8 cellular contexts compared by ENCODE assay signal in genomic region chr3:120596116-120596852, GRCh38. TPM values are rescaled to one million over a fixed set of nuclear protein-coding genes. Genes with fewer than 3 reads are reported as not detected.
DNase-seq lines count a peak whose midpoint lies in the region; ATAC-seq and TF ChIP-seq lines count a peak whose summit lies in the region.

TSS of gene NDUFB4 (plus strand) at chr3:120596336. CDS start at chr3:120596360, 24 bp downstream.

- POLR2A ChIA-PET in RWPE1 (lab: Yijun Ruan, JAX; ENCODE audit: low non-redundant PET): interaction anchor here (0.6 to 1.0 kb wide), 2 partner anchors 38 to 197 kb away, joined by 3 to 5 read pairs; no protein-coding TSS in a partner anchor

- H3K4me3 ChIP-seq in LNCaP clone FGC (ENCODE audit: low read depth, low read length): peak within 1 kb of the TSS; percentile 81

- no peaks in the 10 kb centered on the region for H3K27me3 Mint-ChIP-seq in activated T-helper 17 cell treated with anti-CD3 and anti-CD28 coated beads, Interleukin-2, amount 50 U/mL, for 72 hours
- peaks cover 0 to 6% (median 6%) of the 10 kb centered on the region in 3 donors for H3K27me3 Mint-ChIP-seq in naive B cell
- no peaks in the 10 kb centered on the region for H3K27me3 Mint-ChIP-seq in stimulated activated memory B cell treated with anti-CD40 and anti-IgM and Interleukin-4, amounts not matched to agents 10 μg/mL and 1 μg/mL and 100 μg/mL, for 72 hours

- H3K27ac ChIP-seq in RWPE1: peak within 1 kb of the TSS; percentile 80

- no peaks in the 10 kb centered on the region for H3K36me3 Mint-ChIP-seq in activated T-helper 17 cell treated with anti-CD3 and anti-CD28 coated beads, Interleukin-2, amount 50 U/mL, for 72 hours (ENCODE audit: low read depth)
- peaks cover 0 to 9% of the 10 kb centered on the region in 2 donors for H3K36me3 Mint-ChIP-seq in naive B cell
- peaks cover 1% of the 10 kb centered on the region for H3K36me3 Mint-ChIP-seq in stimulated activated memory B cell treated with anti-CD40 and anti-IgM and Interleukin-4, amounts not matched to agents 10 μg/mL and 1 μg/mL and 100 μg/mL, for 72 hours

- no peaks in the 10 kb centered on the region for H3K9me3 Mint-ChIP-seq in activated T-helper 17 cell treated with anti-CD3 and anti-CD28 coated beads, Interleukin-2, amount 50 U/mL, for 72 hours
- H3K9me3 Mint-ChIP-seq in naive B cell: no peaks in the 10 kb centered on the region
- H3K9me3 Mint-ChIP-seq in stimulated activated memory B cell treated with anti-CD40 and anti-IgM and Interleukin-4, amounts not matched to agents 10 μg/mL and 1 μg/mL and 100 μg/mL, for 72 hours: no peaks in the 10 kb centered on the region

- TF ChIP-seq CTCF in LNCaP clone FGC (IDR thresholded peaks at IDR 0.05; ENCODE audit: control insufficient read depth, extremely low read depth, insufficient read depth) (no peak), RWPE1 (conservative IDR thresholded peaks at IDR 0.05; ENCODE audit: low read depth) (no peak)

- DNase-seq in Daoy (ENCODE audit: low read depth) (peak; percentile 99), GOT3 (lab: John Stamatoyannopoulos, UW) (peak; percentile 89), LNCaP clone FGC (ENCODE audit: low read depth) (peak; percentile 96), RWPE1 (ENCODE audit: low spot score) (peak; percentile 98), fibroblast of gingiva (ENCODE audit: low read depth) (peak; percentile 98), naive B cell (peak; percentile 89)

- no peak within 1 kb of the TSS for H3K4me3 Mint-ChIP-seq in activated T-helper 17 cell treated with anti-CD3 and anti-CD28 coated beads, Interleukin-2, amount 50 U/mL, for 72 hours
- peak within 1 kb of the TSS in 7 of 8 donors; percentile 88 to 99 (median 97) for H3K4me3 Mint-ChIP-seq in naive B cell
- peak within 1 kb of the TSS; percentile 82 for H3K4me3 Mint-ChIP-seq in stimulated activated memory B cell treated with anti-CD40 and anti-IgM and Interleukin-4, amounts not matched to agents 10 μg/mL and 1 μg/mL and 100 μg/mL, for 72 hours

- peaks cover 10% of the 10 kb centered on the region for H3K4me1 Mint-ChIP-seq in activated T-helper 17 cell treated with anti-CD3 and anti-CD28 coated beads, Interleukin-2, amount 50 U/mL, for 72 hours
- peaks cover 7 to 12% (median 8%) of the 10 kb centered on the region in 3 donors for H3K4me1 Mint-ChIP-seq in naive B cell
- H3K4me1 Mint-ChIP-seq in stimulated activated memory B cell treated with anti-CD40 and anti-IgM and Interleukin-4, amounts not matched to agents 10 μg/mL and 1 μg/mL and 100 μg/mL, for 72 hours: peaks cover 6% of the 10 kb centered on the region

- ATAC-seq in activated T-helper 17 cell treated with anti-CD3 and anti-CD28 coated beads, Interleukin-2, amount 50 U/mL, for 72 hours (replicated peaks): peak; percentile 92
- ATAC-seq in naive B cell (ENCODE audit: low read depth in 2 of 2): peak; percentile 92 to 93
- peak; percentile 99 for ATAC-seq in stimulated activated memory B cell treated with anti-CD40 and anti-IgM and Interleukin-4, amounts not matched to agents 10 μg/mL and 1 μg/mL and 100 μg/mL, for 72 hours

- CTCF ChIA-PET in RWPE1 (lab: Yijun Ruan, JAX): interaction anchor here (1.1 to 1.2 kb wide), 2 partner anchors 35 to 37 kb away, joined by 3 to 4 read pairs; no protein-coding TSS in a partner anchor

- H3K27ac Mint-ChIP-seq in activated T-helper 17 cell treated with anti-CD3 and anti-CD28 coated beads, Interleukin-2, amount 50 U/mL, for 72 hours: no peak within 1 kb of the TSS
- peak within 1 kb of the TSS; percentile 93 to 99 (median 98) for H3K27ac Mint-ChIP-seq in naive B cell
- H3K27ac Mint-ChIP-seq in stimulated activated memory B cell treated with anti-CD40 and anti-IgM and Interleukin-4, amounts not matched to agents 10 μg/mL and 1 μg/mL and 100 μg/mL, for 72 hours: no peak within 1 kb of the TSS

RNA-seq across cellular contexts. Expression of gene NDUFB4, which starts in this region (rescaled TPM):
- total RNA-seq in Daoy (2014; rRNA removed; shearing (Covaris generic)): 120 and 124 TPM in 2 replicates
- total RNA-seq in activated T-helper 17 cell treated with anti-CD3 and anti-CD28 coated beads, Interleukin-2, amount 50 U/mL, for 72 hours: 100 to 1,000 TPM; 149 to 229 TPM
- polyA plus RNA-seq in naive B cell (ENCODE audit: low read depth in 6 of 6): 100 to 1,000 TPM; 192 to 261 (median 230) TPM

Comparison
In these comparisons a context has a peak if more than half of its experiments do, and no peak if none do; other contexts are left out.
1. Peak in every context shown above with its lines: DNase-seq, ATAC-seq, H3K4me3 ChIP-seq and H3K27ac ChIP-seq.
2. H3K27ac Mint-ChIP-seq: peak in naive B cell (6 of 6); none in activated T-helper 17 cell treated with anti-CD3 and anti-CD28 coated beads, Interleukin-2, amount 50 U/mL, for 72 hours (single experiment) and stimulated activated memory B cell treated with anti-CD40 and anti-IgM and Interleukin-4, amounts not matched to agents 10 μg/mL and 1 μg/mL and 100 μg/mL, for 72 hours (single experiment).